8 cellular contexts compared by ENCODE assay signal in genomic region chr2:190648289-190649034, GRCh38. TPM values are rescaled to one million over a fixed set of nuclear protein-coding genes. Genes with fewer than 3 reads are reported as not detected.
DNase-seq lines count a peak whose midpoint lies in the region; ATAC-seq and TF ChIP-seq lines count a peak whose summit lies in the region.

No MANE protein-coding gene starts in this region.

- DNase-seq in CD8-positive, alpha-beta memory T cell: peak; percentile 88 to 94 (median 91)
- DNase-seq in HL-60 (ENCODE audit: low read depth in 1 of 2, low spot score in 1 of 2): peak in 1 of 2 experiments; percentile 75
- DNase-seq in NK-92 treated with Interleukin-12 subunit alpha and Interleukin-12 subunit beta, amount 100 ng/mL, for 24 hours (lab: John Stamatoyannopoulos, UW): peak; percentile 87
- peak; percentile 42 for DNase-seq in activated CD8-positive, alpha-beta memory T cell treated with anti-CD3 and anti-CD28 coated beads, Interleukin-2, amount 50 U/mL, for 24 hours (ENCODE audit: extremely low read depth)
- peak; percentile 69 for DNase-seq in endothelial cell (ENCODE audit: low spot score)
- peak; percentile 80 for DNase-seq in middle frontal gyrus (ENCODE audit: extremely low spot score, low spot score)
- DNase-seq in stimulated activated CD8-positive, alpha-beta memory T cell treated with anti-CD3 and anti-CD28 coated beads, Interleukin-15, amount 100 ng/mL, for 48 hours (ENCODE audit: low read depth in 2 of 2): peak; percentile 78 to 81

- peaks cover 0 to 10% (median 0%) of the 10 kb centered on the region in 3 donors for H3K36me3 Mint-ChIP-seq in CD8-positive, alpha-beta memory T cell
- peaks cover 6% of the 10 kb centered on the region for H3K36me3 Mint-ChIP-seq in endothelial cell (ENCODE audit: low read depth, unreplicated experiment)

- TF ChIP-seq CTCF in HL-60 (IDR thresholded peaks at IDR 0.05; ENCODE audit: insufficient read depth, low read length): no peak
- no peak for TF ChIP-seq CTCF in endothelial cell (IDR thresholded peaks at IDR 0.05; ENCODE audit: unreplicated experiment)

- peak overlapping the region; percentile 81 to 95 (median 89) for H3K4me3 Mint-ChIP-seq in CD8-positive, alpha-beta memory T cell
- H3K4me3 Mint-ChIP-seq in endothelial cell (ENCODE audit: unreplicated experiment): peak overlapping the region; percentile 92

- no peaks in the 10 kb centered on the region for H3K36me3 ChIP-seq in CD8-positive, alpha-beta memory T cell (ENCODE audit: insufficient read depth, low read length)

- H3K9me3 ChIP-seq in CD8-positive, alpha-beta memory T cell (ENCODE audit: low read length): no peaks in the 10 kb centered on the region

- peak; percentile 70 for ATAC-seq in GM19455 (IDR thresholded peaks at IDR 0.05; ENCODE audit: unreplicated experiment)

- no peaks in the 10 kb centered on the region for H3K9me3 Mint-ChIP-seq in CD8-positive, alpha-beta memory T cell
- H3K9me3 Mint-ChIP-seq in endothelial cell (ENCODE audit: unreplicated experiment): no peaks in the 10 kb centered on the region

- H3K27me3 Mint-ChIP-seq in CD8-positive, alpha-beta memory T cell: no peaks in the 10 kb centered on the region
- H3K27me3 Mint-ChIP-seq in endothelial cell (ENCODE audit: unreplicated experiment): peaks cover 10% of the 10 kb centered on the region

- CTCF ChIA-PET in CD8-positive, alpha-beta memory T cell (lab: Charles Lee): interaction anchor here (1.4 to 1.8 kb wide), 2 partner anchors 115 to 240 kb away, joined by 3 to 6 read pairs; partner anchors contain the start of gene MFSD6

- POLR2A ChIA-PET in CD8-positive, alpha-beta memory T cell (lab: Charles Lee): interaction anchor here (0.5 to 2.2 kb wide), 4 partner anchors 45 to 283 kb away, joined by 3 to 9 read pairs (median 3); no protein-coding TSS in a partner anchor

- peak overlapping the region; percentile 57 for H3K4me3 ChIP-seq in CD8-positive, alpha-beta memory T cell (ENCODE audit: low read length)
- peak overlapping the region; percentile 76 for H3K4me3 ChIP-seq in HL-60 (replicated peaks; ENCODE audit: insufficient read depth, low read length)

- H3K27me3 ChIP-seq in CD8-positive, alpha-beta memory T cell (ENCODE audit: insufficient read depth, low read length, poor library complexity, severe bottlenecking): no peaks in the 10 kb centered on the region
- no peaks in the 10 kb centered on the region for H3K27me3 ChIP-seq in HL-60 (ENCODE audit: insufficient read depth, poor library complexity, severe bottlenecking)

- H3K4me1 Mint-ChIP-seq in CD8-positive, alpha-beta memory T cell: peaks cover 27 to 49% (median 36%) of the 10 kb centered on the region in 3 donors
- H3K4me1 Mint-ChIP-seq in endothelial cell (ENCODE audit: unreplicated experiment): peaks cover 23% of the 10 kb centered on the region

- H3K27ac ChIP-seq in CD8-positive, alpha-beta memory T cell (ENCODE audit: low read depth, low read length): peak overlapping the region; percentile 74
- H3K27ac ChIP-seq in HL-60 (replicated peaks): peak overlapping the region; percentile 60

- peaks cover 13% of the 10 kb centered on the region for H3K4me1 ChIP-seq in CD8-positive, alpha-beta memory T cell (ENCODE audit: insufficient read depth, low read length)

- peak overlapping the region; percentile 83 to 93 (median 90) for H3K27ac Mint-ChIP-seq in CD8-positive, alpha-beta memory T cell
- H3K27ac Mint-ChIP-seq in endothelial cell (ENCODE audit: unreplicated experiment): no peak overlapping the region

RNA-seq across cellular contexts. Expression of gene NAB1, which starts 0.4 kb away (rescaled TPM):
- 10 to 100 TPM; 29.8 to 35.1 TPM for total RNA-seq in CD8-positive, alpha-beta memory T cell
- 3.9 TPM for polyA plus RNA-seq in CD8-positive, alpha-beta memory T cell
- 44.9 TPM for total RNA-seq in endothelial cell (ENCODE audit: unreplicated experiment)
